ENCODE assay signal across 8 cellular contexts in the genomic region with DNA sequence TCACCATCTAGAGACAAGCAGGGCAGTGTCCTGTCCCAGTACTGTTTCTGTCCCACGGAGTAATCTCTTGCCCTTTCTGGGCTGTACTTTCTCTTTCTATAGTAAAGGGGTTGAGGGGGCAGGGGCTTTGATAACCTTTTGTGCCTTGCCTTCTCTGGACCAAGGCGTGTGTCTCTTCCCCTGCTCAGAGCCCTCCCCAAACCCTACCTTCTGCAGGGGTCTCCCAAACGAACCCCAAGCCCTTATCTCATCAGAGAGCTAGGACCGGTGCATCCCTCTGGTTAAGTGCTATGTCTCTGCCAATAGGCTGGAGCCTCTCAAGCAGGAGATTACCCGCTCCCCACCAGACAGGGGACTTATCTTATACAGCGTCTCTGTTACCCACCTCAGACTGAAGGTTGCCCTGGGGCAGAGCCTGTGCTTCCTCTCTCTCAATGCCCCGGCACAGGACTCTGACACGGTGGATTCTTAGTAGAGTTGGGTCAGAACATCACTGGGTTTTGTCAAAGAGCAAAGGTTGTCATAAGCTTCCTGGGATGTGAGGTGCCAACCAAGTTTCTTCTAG. TPM values are rescaled to one million over a fixed set of nuclear protein-coding genes. Genes with fewer than 3 reads are reported as not detected.
DNase-seq lines count a peak whose midpoint lies in the region; ATAC-seq and TF ChIP-seq lines count a peak whose summit lies in the region.

No MANE protein-coding gene starts in this region.

- peak overlapping the region; percentile 77 for H3K27ac Mint-ChIP-seq in stimulated activated naive CD8-positive, alpha-beta T cell treated with anti-CD3 and anti-CD28 coated beads, Interleukin-15, Interleukin-2, amounts not matched to agents 100 ng/mL and 50 ng/mL, for 24 hours
- H3K27ac Mint-ChIP-seq in mesothelial cell of epicardium, result peak overlapping the region; percentile 44

- no peak overlapping the region for H3K4me3 ChIP-seq in body of pancreas

- intact Hi-C loops in body of pancreas (cut with DNase I), result no loop called here

- no peaks in the 10 kb centered on the region for H3K9me3 ChIP-seq in body of pancreas

- WGBS in body of pancreas, 2 donors, result 35 to 60% methylated on average over 8 of the region's 8 CpGs

- H3K36me3 ChIP-seq in body of pancreas (replicated peaks in 1 of 2; ENCODE audit: insufficient read depth in 1 of 2, low read depth in 2 of 2), result no peaks in the 10 kb centered on the region

- TF ChIP-seq POLR2A in body of pancreas (IDR thresholded peaks at IDR 0.05), result no peak

- H3K27ac ChIP-seq in body of pancreas, result peak overlapping the region in 3 of 4 donors; percentile 10 to 94 (median 43)

- H3K4me1 Mint-ChIP-seq in stimulated activated naive CD8-positive, alpha-beta T cell treated with anti-CD3 and anti-CD28 coated beads, Interleukin-15, Interleukin-2, amounts not matched to agents 100 ng/mL and 50 ng/mL, for 24 hours (ENCODE audit: low read depth), result peaks cover 69% of the 10 kb centered on the region
- peaks cover 44% of the 10 kb centered on the region for H3K4me1 Mint-ChIP-seq in mesothelial cell of epicardium

- H3K36me3 Mint-ChIP-seq in stimulated activated naive CD8-positive, alpha-beta T cell treated with anti-CD3 and anti-CD28 coated beads, Interleukin-15, Interleukin-2, amounts not matched to agents 100 ng/mL and 50 ng/mL, for 24 hours (ENCODE audit: low read depth), result peaks cover 8% of the 10 kb centered on the region
- H3K36me3 Mint-ChIP-seq in mesothelial cell of epicardium, result no peaks in the 10 kb centered on the region

- no peak for ATAC-seq in stimulated activated naive CD8-positive, alpha-beta T cell treated with anti-CD3 and anti-CD28 coated beads, Interleukin-15, Interleukin-2, amounts not matched to agents 100 U/mL and 50 U/mL, for 24 hours
- ATAC-seq in body of pancreas, result no peak
- no peak for ATAC-seq in GM19324 (IDR thresholded peaks at IDR 0.05; ENCODE audit: low FRiP score, unreplicated experiment)
- ATAC-seq in GM21619 (IDR thresholded peaks at IDR 0.05; ENCODE audit: unreplicated experiment), result no peak

- H3K27me3 Mint-ChIP-seq in stimulated activated naive CD8-positive, alpha-beta T cell treated with anti-CD3 and anti-CD28 coated beads, Interleukin-15, Interleukin-2, amounts not matched to agents 100 ng/mL and 50 ng/mL, for 24 hours, result no peaks in the 10 kb centered on the region
- no peaks in the 10 kb centered on the region for H3K27me3 Mint-ChIP-seq in mesothelial cell of epicardium (ENCODE audit: low read depth)

- peaks cover 27% of the 10 kb centered on the region for H3K4me1 ChIP-seq in body of pancreas

- no peaks in the 10 kb centered on the region for H3K9me3 Mint-ChIP-seq in stimulated activated naive CD8-positive, alpha-beta T cell treated with anti-CD3 and anti-CD28 coated beads, Interleukin-15, Interleukin-2, amounts not matched to agents 100 ng/mL and 50 ng/mL, for 24 hours
- H3K9me3 Mint-ChIP-seq in mesothelial cell of epicardium, result no peaks in the 10 kb centered on the region

- TF ChIP-seq CTCF in body of pancreas (IDR thresholded peaks at IDR 0.05) (no peak), mesothelial cell of epicardium (IDR thresholded peaks at IDR 0.05; ENCODE audit: unreplicated experiment) (no peak), GM10266 (IDR thresholded peaks at IDR 0.05; ENCODE audit: control insufficient read depth, insufficient read depth, low read depth, missing control alignments) (no peak)

- H3K27me3 ChIP-seq in body of pancreas, result no peaks in the 10 kb centered on the region

- H3K4me3 Mint-ChIP-seq in stimulated activated naive CD8-positive, alpha-beta T cell treated with anti-CD3 and anti-CD28 coated beads, Interleukin-15, Interleukin-2, amounts not matched to agents 100 ng/mL and 50 ng/mL, for 24 hours, result peak overlapping the region; percentile 92
- no peak overlapping the region for H3K4me3 Mint-ChIP-seq in mesothelial cell of epicardium

- DNase-seq in stimulated activated naive CD8-positive, alpha-beta T cell treated with anti-CD3 and anti-CD28 coated beads, Interleukin-15, Interleukin-2, amounts not matched to agents 100 U/mL and 50 U/mL, for 24 hours, result no peak
- DNase-seq in body of pancreas, result no peak
- no peak for DNase-seq in mesothelial cell of epicardium (ENCODE audit: low spot score in 2 of 2, unreplicated experiment in 2 of 2)
- DNase-seq in globus pallidus (ENCODE audit: low spot score), result no peak
- DNase-seq in GM10266 (ENCODE audit: extremely low spot score), result no peak

RNA-seq across cellular contexts. Expression of gene PLEKHO2, which starts 2.9 kb away (rescaled TPM):
- total RNA-seq in body of pancreas, result 1 to 10 TPM; 7.0 to 9.9 TPM
- 8.7 to 9.8 TPM (median 8.8 TPM) in 3 replicates for total RNA-seq in mesothelial cell of epicardium

RNA-seq across cellular contexts. Expression of gene PIF1, which starts 19.2 kb away (rescaled TPM):
- total RNA-seq in body of pancreas (not detected), mesothelial cell of epicardium (10.8 to 12.4 TPM (median 10.8 TPM) in 3 replicates)

Comparison
In these comparisons a context has a peak if more than half of its experiments do, and no peak if none do; other contexts are left out.
1. RNA of gene PIF1, which starts 19.2 kb away (total RNA-seq): 10.8 to 12.4 TPM in mesothelial cell of epicardium; not detected in body of pancreas; every median in the first group is over 10 times any median in the second.